ENCODE assay signal across 18 cellular contexts in the genomic region with DNA sequence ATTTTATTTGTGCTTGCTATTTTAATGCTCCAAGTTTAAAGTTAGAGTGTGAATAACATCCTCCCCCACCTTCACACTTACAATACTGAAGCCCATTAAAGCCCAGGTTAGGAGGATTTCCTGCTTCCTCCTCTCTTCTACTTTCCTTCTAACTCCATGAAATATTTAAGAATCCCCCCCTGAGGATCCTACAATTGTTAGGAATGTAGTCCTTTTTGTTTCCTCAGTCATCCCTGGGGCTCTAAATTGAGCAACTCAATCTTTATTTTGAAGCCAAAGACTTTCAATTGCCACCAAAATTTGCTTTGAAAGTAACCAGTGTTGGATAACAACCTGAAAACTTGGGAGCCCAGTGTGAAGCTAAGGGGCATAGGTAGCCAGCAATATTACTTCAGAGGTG.
DNase-seq lines count a peak whose midpoint lies in the region; ATAC-seq and TF ChIP-seq lines count a peak whose summit lies in the region.
"Had no signal": no experiment of that assay in that cellular context is flagged by ENCODE, and none has a peak within 500 bp of the region (broad histone marks: within the 10 kb centered on the region; RNA-seq: fewer than 3 reads in every experiment).

No MANE protein-coding gene starts in this region.

- H3K4me1 ChIP-seq in HUES6 (ENCODE audit: control insufficient read depth, insufficient read depth, low read length) (peaks cover 17% of the 10 kb centered on the region), smooth muscle cell (ENCODE audit: low read depth) (no peaks in the 10 kb centered on the region)
- H3K4me1 ChIP-seq: A549 had no signal

- peak overlapping the region; percentile 24 for H2AFZ ChIP-seq in smooth muscle cell (ENCODE audit: low read depth)

- no peak overlapping the region for H3K4me2 ChIP-seq in smooth muscle cell
- H3K4me2 ChIP-seq: A549 had no signal

- H3K9ac ChIP-seq in HUES6 (ENCODE audit: low read length) (no peak overlapping the region), smooth muscle cell (ENCODE audit: low read depth) (no peak overlapping the region)

- no peaks in the 10 kb centered on the region for H3K79me2 ChIP-seq in smooth muscle cell (ENCODE audit: low read depth)

- H3K27ac ChIP-seq in HUES6 (ENCODE audit: low read depth, low read length) (peak overlapping the region; percentile 64; the same call in 1 of the 2 replicates), smooth muscle cell (ENCODE audit: low read depth) (no peak overlapping the region)
- H3K27ac ChIP-seq: A549 had no signal

- H4K20me1 ChIP-seq in smooth muscle cell (ENCODE audit: low read depth), result no peaks in the 10 kb centered on the region

- H3K9me3 ChIP-seq in HUES6 (ENCODE audit: control insufficient read depth, insufficient read depth, low read depth, low read length) (peaks cover 4% of the 10 kb centered on the region; the same call in 1 of the 2 replicates), smooth muscle cell (replicated peaks; ENCODE audit: low read depth) (no peaks in the 10 kb centered on the region)
- H3K9me3 ChIP-seq: A549 had no signal

- H3K4me3 ChIP-seq in HUES6 (ENCODE audit: low read depth, low read length) (no peak overlapping the region), smooth muscle cell (no peak overlapping the region)
- H3K4me3 ChIP-seq: A549, K562 had no signal

- H3K4me3 Mint-ChIP-seq in endothelial cell (ENCODE audit: unreplicated experiment), result no peak overlapping the region
- H3K4me3 Mint-ChIP-seq: CD14-positive monocyte; CD8-positive, alpha-beta T cell had no signal

- H3K27me3 ChIP-seq in HUES6 (ENCODE audit: control insufficient read depth, insufficient read depth, low read length) (no peaks in the 10 kb centered on the region), smooth muscle cell (ENCODE audit: low read depth) (no peaks in the 10 kb centered on the region)

- no peaks in the 10 kb centered on the region for H3K9me3 Mint-ChIP-seq in endothelial cell (ENCODE audit: unreplicated experiment)

- H3K27me3 Mint-ChIP-seq in endothelial cell (ENCODE audit: unreplicated experiment), result no peaks in the 10 kb centered on the region

- H3K36me3 ChIP-seq in HUES6 (ENCODE audit: control insufficient read depth, insufficient read depth, low read length), result no peaks in the 10 kb centered on the region
- no peaks in the 10 kb centered on the region for H3K36me3 ChIP-seq in smooth muscle cell (ENCODE audit: low read depth)

- H3K36me3 Mint-ChIP-seq in endothelial cell (ENCODE audit: low read depth, unreplicated experiment), result no peaks in the 10 kb centered on the region
- H3K36me3 Mint-ChIP-seq: CD14-positive monocyte; CD8-positive, alpha-beta T cell had no signal

- TF ChIP-seq CTCF in endothelial cell (IDR thresholded peaks at IDR 0.05; ENCODE audit: unreplicated experiment) (no peak), smooth muscle cell (IDR thresholded peaks at IDR 0.05; ENCODE audit: borderline replicate concordance, insufficient read depth, poor library complexity, severe bottlenecking) (no peak)

- ATAC-seq in HG03457 (IDR thresholded peaks at IDR 0.05; ENCODE audit: unreplicated experiment) (no peak), GM18868 (IDR thresholded peaks at IDR 0.05; ENCODE audit: unreplicated experiment) (no peak)
- ATAC-seq: A549; CD8-positive, alpha-beta T cell; HCT116; K562 had no signal

- H3K4me1 Mint-ChIP-seq in endothelial cell (ENCODE audit: unreplicated experiment), result no peaks in the 10 kb centered on the region
- H3K4me1 Mint-ChIP-seq: CD14-positive monocyte had no signal

- peak overlapping the region; percentile 36 for H3K27ac Mint-ChIP-seq in endothelial cell (ENCODE audit: unreplicated experiment)
- H3K27ac Mint-ChIP-seq: CD14-positive monocyte; CD8-positive, alpha-beta T cell had no signal

- DNase-seq in endothelial cell (ENCODE audit: low spot score), result no peak
- DNase-seq in iPS-NIHi11 (ENCODE audit: low spot score), result peak; percentile 3
- no peak for DNase-seq in smooth muscle cell (lab: John Stamatoyannopoulos, UW; ENCODE audit: unreplicated experiment)
- no peak for DNase-seq in NCI-H524 (lab: John Stamatoyannopoulos, UW)
- DNase-seq in NCI-H146 treated with DMSO at 0.1 percent for 48 hours (lab: John Stamatoyannopoulos, UW; ENCODE audit: unreplicated experiment), result no peak
- DNase-seq: CD8-positive, alpha-beta T cell; COR-L47; DMS153; DMS79 treated with DMSO at 0.1 percent for 48 hours; EL; GDM1 had no signal

- H3F3A ChIP-seq in smooth muscle cell (ENCODE audit: low read depth), result no peaks in the 10 kb centered on the region
